ENCODE assay signal across 2 cellular contexts in the genomic region with DNA sequence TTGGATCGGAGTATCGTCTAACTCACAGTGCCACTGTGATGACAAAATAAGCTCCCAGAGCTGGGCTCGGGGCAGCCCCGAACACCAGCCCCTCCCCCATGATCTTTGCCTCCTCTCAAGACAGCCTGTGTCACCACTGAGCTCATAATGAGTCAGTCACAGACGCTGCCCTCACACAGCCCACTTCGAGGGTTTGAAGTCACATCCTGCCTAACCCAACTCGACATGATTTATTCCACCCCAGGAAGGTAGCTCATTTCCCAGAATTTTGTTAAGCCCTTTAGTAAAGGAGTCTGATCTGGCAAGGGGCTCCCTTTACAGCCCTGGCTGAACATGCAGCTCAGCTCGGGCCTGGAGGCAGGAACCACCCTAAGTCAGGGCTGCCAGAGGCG.
TF ChIP-seq lines count a peak whose summit lies in the region.

No MANE protein-coding gene starts in this region.

TF ChIP-seq in HCT116, 20 proteins besides CTCF, POLR2A, EP300 and RAD21:
- TF ChIP-seq JUND (IDR thresholded peaks at IDR 0.05) (peak; percentile 62), SP1 (IDR thresholded peaks at IDR 0.05; ENCODE audit: low read depth) (peak; percentile 63), EZH2phosphoT487 (IDR thresholded peaks at IDR 0.05; ENCODE audit: borderline replicate concordance) (no peak), TCF7L2 (IDR thresholded peaks at IDR 0.05; ENCODE audit: borderline replicate concordance, extremely low read depth, insufficient read depth, insufficient read length) (peak; percentile 27), FOSL1 (IDR thresholded peaks at IDR 0.05; ENCODE audit: low read depth) (peak; percentile 81)
TF ChIP-seq in HCT116: peak in this region for 4.

TF ChIP-seq in GM12878, 131 proteins besides CTCF, POLR2A, EP300 and RAD21 (continues in another document):
- TF ChIP-seq, protein P1, sequence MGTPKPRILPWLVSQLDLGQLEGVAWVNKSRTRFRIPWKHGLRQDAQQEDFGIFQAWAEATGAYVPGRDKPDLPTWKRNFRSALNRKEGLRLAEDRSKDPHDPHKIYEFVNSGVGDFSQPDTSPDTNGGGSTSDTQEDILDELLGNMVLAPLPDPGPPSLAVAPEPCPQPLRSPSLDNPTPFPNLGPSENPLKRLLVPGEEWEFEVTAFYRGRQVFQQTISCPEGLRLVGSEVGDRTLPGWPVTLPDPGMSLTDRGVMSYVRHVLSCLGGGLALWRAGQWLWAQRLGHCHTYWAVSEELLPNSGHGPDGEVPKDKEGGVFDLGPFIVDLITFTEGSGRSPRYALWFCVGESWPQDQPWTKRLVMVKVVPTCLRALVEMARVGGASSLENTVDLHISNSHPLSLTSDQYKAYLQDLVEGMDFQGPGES (IDR thresholded peaks at IDR 0.05): no peak
- TF ChIP-seq HCFC1 (IDR thresholded peaks at IDR 0.05; ENCODE audit: low read length) (no peak), BMI1 (IDR thresholded peaks at IDR 0.05; ENCODE audit: borderline replicate concordance) (no peak), TCF12 (IDR thresholded peaks at IDR 0.05; ENCODE audit: low read depth, low read length) (no peak), DPF2 (IDR thresholded peaks at IDR 0.05) (0 out of 2 replicates have a peak, but pooled peaks have one; percentile 13), PAX5 (IDR thresholded peaks at IDR 0.05; ENCODE audit: borderline replicate concordance, low read depth, low read length) (peak; percentile 78; the same call in 1 of the 2 replicates), SRF (IDR thresholded peaks at IDR 0.05; ENCODE audit: low read depth in 2 of 2, low read length in 2 of 2) (no peak), POLR2AphosphoS5 (IDR thresholded peaks at IDR 0.05; ENCODE audit: low read length) (0 out of 2 replicates have a peak, but pooled peaks have one; percentile 43), IRF4 (IDR thresholded peaks at IDR 0.05; ENCODE audit: low read depth, low read length) (no peak), KAT2A (conservative IDR thresholded peaks at IDR 0.05; ENCODE audit: control insufficient read depth, low read depth, low read length) (no peak), PML (IDR thresholded peaks at IDR 0.05; ENCODE audit: low read length) (no peak), MTA2 (IDR thresholded peaks at IDR 0.05; ENCODE audit: low read depth) (no peak), HDGF (IDR thresholded peaks at IDR 0.05) (0 out of 2 replicates have a peak, but pooled peaks have one; percentile 21), SIN3A (IDR thresholded peaks at IDR 0.05; ENCODE audit: low read depth, low read length) (no peak), SMARCA5 (IDR thresholded peaks at IDR 0.05) (no peak), TCF7 (IDR thresholded peaks at IDR 0.05; ENCODE audit: borderline replicate concordance) (no peak), BRCA1 (IDR thresholded peaks at IDR 0.05; ENCODE audit: low read depth, low read length) (no peak), EED (IDR thresholded peaks at IDR 0.05; ENCODE audit: low read depth) (no peak; the same call in 1 of the 2 replicates), TARDBP (IDR thresholded peaks at IDR 0.05; ENCODE audit: borderline replicate concordance) (no peak), STAT1 (conservative IDR thresholded peaks at IDR 0.05) (no peak), MXI1 (IDR thresholded peaks at IDR 0.05; ENCODE audit: low read depth, low read length) (no peak), RELA (IDR thresholded peaks at IDR 0.05; ENCODE audit: borderline replicate concordance, partially characterized antibody) (no peak), GABPA (IDR thresholded peaks at IDR 0.05; ENCODE audit: low read depth) (peak; percentile 79), SUZ12 (IDR thresholded peaks at IDR 0.05; ENCODE audit: unreplicated experiment) (no peak), NFYA (IDR thresholded peaks at IDR 0.05; ENCODE audit: borderline replicate concordance, low read depth, low read length) (no peak), ESRRA (IDR thresholded peaks at IDR 0.05; ENCODE audit: low read length) (0 out of 2 replicates have a peak, but pooled peaks have one; percentile 47), HDAC6 (IDR thresholded peaks at IDR 0.05; ENCODE audit: unreplicated experiment) (no peak), STAT3 (IDR thresholded peaks at IDR 0.05; ENCODE audit: low read depth, low read length) (no peak), YBX1 (IDR thresholded peaks at IDR 0.05) (no peak), ETV6 (conservative IDR thresholded peaks at IDR 0.05 in 1 of 2, IDR thresholded peaks at IDR 0.05 in 1 of 2; ENCODE audit: borderline replicate concordance in 1 of 2, low read depth in 1 of 2) (no peak), CREM (IDR thresholded peaks at IDR 0.05; ENCODE audit: low read depth) (peak; percentile 98), NFXL1 (IDR thresholded peaks at IDR 0.05; ENCODE audit: borderline replicate concordance) (no peak), RUNX3 (IDR thresholded peaks at IDR 0.05; ENCODE audit: low read length) (0 out of 2 replicates have a peak, but pooled peaks have one; percentile 15), CBX5 (IDR thresholded peaks at IDR 0.05; ENCODE audit: low read depth) (no peak), EGR1 (IDR thresholded peaks at IDR 0.05; ENCODE audit: borderline replicate concordance in 1 of 2, low read depth in 2 of 2, low read length in 2 of 2) (no peak), ZZZ3 (IDR thresholded peaks at IDR 0.05; ENCODE audit: control insufficient read depth, insufficient read length, low read depth) (no peak), BHLHE40 (IDR thresholded peaks at IDR 0.05; ENCODE audit: borderline replicate concordance in 1 of 2, low read depth in 2 of 2, low read length in 1 of 2) (peak in 1 of 2 experiments; percentile 17; a peak in 1 of 4 replicates), NRF1 (conservative IDR thresholded peaks at IDR 0.05; ENCODE audit: low read depth, low read length) (no peak)
- TF ChIP-seq, protein P2, sequence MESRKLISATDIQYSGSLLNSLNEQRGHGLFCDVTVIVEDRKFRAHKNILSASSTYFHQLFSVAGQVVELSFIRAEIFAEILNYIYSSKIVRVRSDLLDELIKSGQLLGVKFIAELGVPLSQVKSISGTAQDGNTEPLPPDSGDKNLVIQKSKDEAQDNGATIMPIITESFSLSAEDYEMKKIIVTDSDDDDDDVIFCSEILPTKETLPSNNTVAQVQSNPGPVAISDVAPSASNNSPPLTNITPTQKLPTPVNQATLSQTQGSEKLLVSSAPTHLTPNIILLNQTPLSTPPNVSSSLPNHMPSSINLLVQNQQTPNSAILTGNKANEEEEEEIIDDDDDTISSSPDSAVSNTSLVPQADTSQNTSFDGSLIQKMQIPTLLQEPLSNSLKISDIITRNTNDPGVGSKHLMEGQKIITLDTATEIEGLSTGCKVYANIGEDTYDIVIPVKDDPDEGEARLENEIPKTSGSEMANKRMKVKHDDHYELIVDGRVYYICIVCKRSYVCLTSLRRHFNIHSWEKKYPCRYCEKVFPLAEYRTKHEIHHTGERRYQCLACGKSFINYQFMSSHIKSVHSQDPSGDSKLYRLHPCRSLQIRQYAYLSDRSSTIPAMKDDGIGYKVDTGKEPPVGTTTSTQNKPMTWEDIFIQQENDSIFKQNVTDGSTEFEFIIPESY (IDR thresholded peaks at IDR 0.05): no peak
- TF ChIP-seq, protein P3, sequence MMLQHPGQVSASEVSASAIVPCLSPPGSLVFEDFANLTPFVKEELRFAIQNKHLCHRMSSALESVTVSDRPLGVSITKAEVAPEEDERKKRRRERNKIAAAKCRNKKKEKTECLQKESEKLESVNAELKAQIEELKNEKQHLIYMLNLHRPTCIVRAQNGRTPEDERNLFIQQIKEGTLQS (IDR thresholded peaks at IDR 0.05; ENCODE audit: borderline replicate concordance, extremely low read depth, low read depth, low read length): no peak
- TF ChIP-seq, protein P4, sequence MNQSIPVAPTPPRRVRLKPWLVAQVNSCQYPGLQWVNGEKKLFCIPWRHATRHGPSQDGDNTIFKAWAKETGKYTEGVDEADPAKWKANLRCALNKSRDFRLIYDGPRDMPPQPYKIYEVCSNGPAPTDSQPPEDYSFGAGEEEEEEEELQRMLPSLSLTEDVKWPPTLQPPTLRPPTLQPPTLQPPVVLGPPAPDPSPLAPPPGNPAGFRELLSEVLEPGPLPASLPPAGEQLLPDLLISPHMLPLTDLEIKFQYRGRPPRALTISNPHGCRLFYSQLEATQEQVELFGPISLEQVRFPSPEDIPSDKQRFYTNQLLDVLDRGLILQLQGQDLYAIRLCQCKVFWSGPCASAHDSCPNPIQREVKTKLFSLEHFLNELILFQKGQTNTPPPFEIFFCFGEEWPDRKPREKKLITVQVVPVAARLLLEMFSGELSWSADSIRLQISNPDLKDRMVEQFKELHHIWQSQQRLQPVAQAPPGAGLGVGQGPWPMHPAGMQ (IDR thresholded peaks at IDR 0.05; ENCODE audit: borderline replicate concordance): no peak
- TF ChIP-seq, protein P5, sequence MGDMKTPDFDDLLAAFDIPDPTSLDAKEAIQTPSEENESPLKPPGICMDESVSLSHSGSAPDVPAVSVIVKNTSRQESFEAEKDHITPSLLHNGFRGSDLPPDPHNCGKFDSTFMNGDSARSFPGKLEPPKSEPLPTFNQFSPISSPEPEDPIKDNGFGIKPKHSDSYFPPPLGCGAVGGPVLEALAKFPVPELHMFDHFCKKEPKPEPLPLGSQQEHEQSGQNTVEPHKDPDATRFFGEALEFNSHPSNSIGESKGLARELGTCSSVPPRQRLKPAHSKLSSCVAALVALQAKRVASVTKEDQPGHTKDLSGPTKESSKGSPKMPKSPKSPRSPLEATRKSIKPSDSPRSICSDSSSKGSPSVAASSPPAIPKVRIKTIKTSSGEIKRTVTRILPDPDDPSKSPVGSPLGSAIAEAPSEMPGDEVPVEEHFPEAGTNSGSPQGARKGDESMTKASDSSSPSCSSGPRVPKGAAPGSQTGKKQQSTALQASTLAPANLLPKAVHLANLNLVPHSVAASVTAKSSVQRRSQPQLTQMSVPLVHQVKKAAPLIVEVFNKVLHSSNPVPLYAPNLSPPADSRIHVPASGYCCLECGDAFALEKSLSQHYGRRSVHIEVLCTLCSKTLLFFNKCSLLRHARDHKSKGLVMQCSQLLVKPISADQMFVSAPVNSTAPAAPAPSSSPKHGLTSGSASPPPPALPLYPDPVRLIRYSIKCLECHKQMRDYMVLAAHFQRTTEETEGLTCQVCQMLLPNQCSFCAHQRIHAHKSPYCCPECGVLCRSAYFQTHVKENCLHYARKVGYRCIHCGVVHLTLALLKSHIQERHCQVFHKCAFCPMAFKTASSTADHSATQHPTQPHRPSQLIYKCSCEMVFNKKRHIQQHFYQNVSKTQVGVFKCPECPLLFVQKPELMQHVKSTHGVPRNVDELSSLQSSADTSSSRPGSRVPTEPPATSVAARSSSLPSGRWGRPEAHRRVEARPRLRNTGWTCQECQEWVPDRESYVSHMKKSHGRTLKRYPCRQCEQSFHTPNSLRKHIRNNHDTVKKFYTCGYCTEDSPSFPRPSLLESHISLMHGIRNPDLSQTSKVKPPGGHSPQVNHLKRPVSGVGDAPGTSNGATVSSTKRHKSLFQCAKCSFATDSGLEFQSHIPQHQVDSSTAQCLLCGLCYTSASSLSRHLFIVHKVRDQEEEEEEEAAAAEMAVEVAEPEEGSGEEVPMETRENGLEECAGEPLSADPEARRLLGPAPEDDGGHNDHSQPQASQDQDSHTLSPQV (IDR thresholded peaks at IDR 0.05): no peak
- TF ChIP-seq, protein P6, sequence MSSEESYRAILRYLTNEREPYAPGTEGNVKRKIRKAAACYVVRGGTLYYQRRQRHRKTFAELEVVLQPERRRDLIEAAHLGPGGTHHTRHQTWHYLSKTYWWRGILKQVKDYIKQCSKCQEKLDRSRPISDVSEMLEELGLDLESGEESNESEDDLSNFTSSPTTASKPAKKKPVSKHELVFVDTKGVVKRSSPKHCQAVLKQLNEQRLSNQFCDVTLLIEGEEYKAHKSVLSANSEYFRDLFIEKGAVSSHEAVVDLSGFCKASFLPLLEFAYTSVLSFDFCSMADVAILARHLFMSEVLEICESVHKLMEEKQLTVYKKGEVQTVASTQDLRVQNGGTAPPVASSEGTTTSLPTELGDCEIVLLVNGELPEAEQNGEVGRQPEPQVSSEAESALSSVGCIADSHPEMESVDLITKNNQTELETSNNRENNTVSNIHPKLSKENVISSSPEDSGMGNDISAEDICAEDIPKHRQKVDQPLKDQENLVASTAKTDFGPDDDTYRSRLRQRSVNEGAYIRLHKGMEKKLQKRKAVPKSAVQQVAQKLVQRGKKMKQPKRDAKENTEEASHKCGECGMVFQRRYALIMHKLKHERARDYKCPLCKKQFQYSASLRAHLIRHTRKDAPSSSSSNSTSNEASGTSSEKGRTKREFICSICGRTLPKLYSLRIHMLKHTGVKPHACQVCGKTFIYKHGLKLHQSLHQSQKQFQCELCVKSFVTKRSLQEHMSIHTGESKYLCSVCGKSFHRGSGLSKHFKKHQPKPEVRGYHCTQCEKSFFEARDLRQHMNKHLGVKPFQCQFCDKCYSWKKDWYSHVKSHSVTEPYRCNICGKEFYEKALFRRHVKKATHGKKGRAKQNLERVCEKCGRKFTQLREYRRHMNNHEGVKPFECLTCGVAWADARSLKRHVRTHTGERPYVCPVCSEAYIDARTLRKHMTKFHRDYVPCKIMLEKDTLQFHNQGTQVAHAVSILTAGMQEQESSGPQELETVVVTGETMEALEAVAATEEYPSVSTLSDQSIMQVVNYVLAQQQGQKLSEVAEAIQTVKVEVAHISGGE (CRISPR knock-in tag; IDR thresholded peaks at IDR 0.05): no peak
- TF ChIP-seq, protein P7, sequence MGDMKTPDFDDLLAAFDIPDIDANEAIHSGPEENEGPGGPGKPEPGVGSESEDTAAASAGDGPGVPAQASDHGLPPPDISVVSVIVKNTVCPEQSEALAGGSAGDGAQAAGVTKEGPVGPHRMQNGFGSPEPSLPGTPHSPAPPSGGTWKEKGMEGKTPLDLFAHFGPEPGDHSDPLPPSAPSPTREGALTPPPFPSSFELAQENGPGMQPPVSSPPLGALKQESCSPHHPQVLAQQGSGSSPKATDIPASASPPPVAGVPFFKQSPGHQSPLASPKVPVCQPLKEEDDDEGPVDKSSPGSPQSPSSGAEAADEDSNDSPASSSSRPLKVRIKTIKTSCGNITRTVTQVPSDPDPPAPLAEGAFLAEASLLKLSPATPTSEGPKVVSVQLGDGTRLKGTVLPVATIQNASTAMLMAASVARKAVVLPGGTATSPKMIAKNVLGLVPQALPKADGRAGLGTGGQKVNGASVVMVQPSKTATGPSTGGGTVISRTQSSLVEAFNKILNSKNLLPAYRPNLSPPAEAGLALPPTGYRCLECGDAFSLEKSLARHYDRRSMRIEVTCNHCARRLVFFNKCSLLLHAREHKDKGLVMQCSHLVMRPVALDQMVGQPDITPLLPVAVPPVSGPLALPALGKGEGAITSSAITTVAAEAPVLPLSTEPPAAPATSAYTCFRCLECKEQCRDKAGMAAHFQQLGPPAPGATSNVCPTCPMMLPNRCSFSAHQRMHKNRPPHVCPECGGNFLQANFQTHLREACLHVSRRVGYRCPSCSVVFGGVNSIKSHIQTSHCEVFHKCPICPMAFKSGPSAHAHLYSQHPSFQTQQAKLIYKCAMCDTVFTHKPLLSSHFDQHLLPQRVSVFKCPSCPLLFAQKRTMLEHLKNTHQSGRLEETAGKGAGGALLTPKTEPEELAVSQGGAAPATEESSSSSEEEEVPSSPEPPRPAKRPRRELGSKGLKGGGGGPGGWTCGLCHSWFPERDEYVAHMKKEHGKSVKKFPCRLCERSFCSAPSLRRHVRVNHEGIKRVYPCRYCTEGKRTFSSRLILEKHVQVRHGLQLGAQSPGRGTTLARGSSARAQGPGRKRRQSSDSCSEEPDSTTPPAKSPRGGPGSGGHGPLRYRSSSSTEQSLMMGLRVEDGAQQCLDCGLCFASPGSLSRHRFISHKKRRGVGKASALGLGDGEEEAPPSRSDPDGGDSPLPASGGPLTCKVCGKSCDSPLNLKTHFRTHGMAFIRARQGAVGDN (IDR thresholded peaks at IDR 0.05): no peak
